8 cellular contexts compared by ENCODE assay signal in genomic region chr2:39120521-39120770, GRCh38. TPM values are rescaled to one million over a fixed set of nuclear protein-coding genes. Genes with fewer than 3 reads are reported as not detected.
A peak's percentile ranks its signal among the peaks of the same experiment; 100 is the strongest.
DNase-seq lines count a peak whose midpoint lies in the region; ATAC-seq and TF ChIP-seq lines count a peak whose summit lies in the region.

No MANE protein-coding gene starts in this region.

- H2AFZ ChIP-seq in Karpas-422 (ENCODE audit: low read length) (no peak overlapping the region), fibroblast of lung (ENCODE audit: low read length) (no peak overlapping the region)

- H3K27me3 ChIP-seq in cardiac muscle cell (no peaks in the 10 kb centered on the region), Karpas-422 (ENCODE audit: low read length) (no peaks in the 10 kb centered on the region), fibroblast of lung (ENCODE audit: control insufficient read depth, insufficient read depth, low read length) (no peaks in the 10 kb centered on the region)

- H3K4me3 ChIP-seq in cardiac muscle cell (peak overlapping the region; percentile 98), Karpas-422 (ENCODE audit: low read length) (peak overlapping the region; percentile 93; the same call in 1 of the 2 replicates), fibroblast of lung (replicated peaks in 1 of 4; ENCODE audit: control extremely low read depth in 1 of 4, insufficient read depth in 1 of 4, low read depth in 3 of 4, low read length in 4 of 4) (peak overlapping the region in 2 of 4 experiments; percentile 73 to 82)

- H3K36me3 ChIP-seq in cardiac muscle cell (no peaks in the 10 kb centered on the region), Karpas-422 (ENCODE audit: insufficient read depth, low read length) (peaks cover 27% of the 10 kb centered on the region), fibroblast of lung (ENCODE audit: control insufficient read depth, insufficient read depth, low read length) (no peaks in the 10 kb centered on the region)

- TF ChIP-seq CTCF in cardiac muscle cell (IDR thresholded peaks at IDR 0.05; ENCODE audit: low read depth, low read length) (no peak), fibroblast of lung (conservative IDR thresholded peaks at IDR 0.05 in 1 of 2, IDR thresholded peaks at IDR 0.05 in 1 of 2; ENCODE audit: low read depth in 1 of 2, low read length in 2 of 2) (no peak)

- DNase-seq in cardiac muscle cell (ENCODE audit: low read depth in 1 of 2, low spot score in 1 of 2) (no peak), cardiac septum (ENCODE audit: low spot score) (no peak), Karpas-422 (no peak), fibroblast of lung (ENCODE audit: low read depth in 2 of 2) (no peak), activated gamma-delta T cell (lab: John Stamatoyannopoulos, UW) (no peak), EL (no peak), NCI-H2227 treated with DMSO at 0.1 percent for 48 hours (lab: John Stamatoyannopoulos, UW) (no peak)
- no peak for DNase-seq in stimulated activated naive CD8-positive, alpha-beta T cell treated with anti-CD3 and anti-CD28 coated beads, Interleukin-15, Interleukin-2, amounts not matched to agents 100 U/mL and 50 U/mL, for 24 hours

- H3K9ac ChIP-seq in Karpas-422 (ENCODE audit: low read length) (peak overlapping the region; percentile 91), fibroblast of lung (ENCODE audit: insufficient read depth, low read length) (peak overlapping the region; percentile 75)

- peaks cover 80% of the 10 kb centered on the region for H3K79me2 ChIP-seq in Karpas-422 (ENCODE audit: low read length)
- H3K79me2 ChIP-seq in fibroblast of lung (ENCODE audit: control insufficient read depth, insufficient read depth, low read length): peaks cover 41% of the 10 kb centered on the region

- peak overlapping the region; percentile 98 for H3K27ac ChIP-seq in cardiac muscle cell
- H3K27ac ChIP-seq in Karpas-422 (ENCODE audit: low read length): peak overlapping the region; percentile 81
- no peak overlapping the region for H3K27ac ChIP-seq in fibroblast of lung (ENCODE audit: insufficient read depth, low read length)

- peak; percentile 17 for ATAC-seq in stimulated activated naive CD8-positive, alpha-beta T cell treated with anti-CD3 and anti-CD28 coated beads, Interleukin-15, Interleukin-2, amounts not matched to agents 100 U/mL and 50 U/mL, for 24 hours

- intact Hi-C loops in cardiac septum (cut with DNase I): loop anchor here (5.0 kb wide), 1 partner anchor 58 kb away; no protein-coding TSS in a partner anchor

- H3K4me1 ChIP-seq in cardiac muscle cell (ENCODE audit: low read depth) (peaks cover 28% of the 10 kb centered on the region), Karpas-422 (ENCODE audit: low read length) (peaks cover 44% of the 10 kb centered on the region), fibroblast of lung (ENCODE audit: control insufficient read depth, extremely low read depth, insufficient read depth, low read length) (peaks cover 2% of the 10 kb centered on the region)

- H3K9me2 ChIP-seq in Karpas-422 (replicated peaks; ENCODE audit: insufficient read depth, low read length): no peaks in the 10 kb centered on the region

- H3K4me2 ChIP-seq in Karpas-422 (ENCODE audit: low read depth, low read length, poor library complexity, severe bottlenecking) (no peak overlapping the region), fibroblast of lung (ENCODE audit: extremely low read depth, insufficient read depth, low read length) (no peak overlapping the region)

- H3K9me3 ChIP-seq in cardiac muscle cell (ENCODE audit: low read depth): no peaks in the 10 kb centered on the region
- H3K9me3 ChIP-seq in Karpas-422 (ENCODE audit: low read length): no peaks in the 10 kb centered on the region
- H3K9me3 ChIP-seq in fibroblast of lung (ENCODE audit: control insufficient read depth, insufficient read depth, low read depth, low read length): no peaks in the 10 kb centered on the region

- H4K20me1 ChIP-seq in Karpas-422 (ENCODE audit: insufficient read depth, low read depth, low read length): no peaks in the 10 kb centered on the region; the same call in 1 of the 2 replicates
- H4K20me1 ChIP-seq in fibroblast of lung (ENCODE audit: control insufficient read depth, extremely low read depth, insufficient read depth, low read length): no peaks in the 10 kb centered on the region

RNA-seq across cellular contexts. Expression of gene SOS1, which starts 0.4 kb away (rescaled TPM):
- total RNA-seq in cardiac muscle cell: 18.7 and 31.6 TPM in 2 replicates
- polyA plus RNA-seq in cardiac muscle cell: 15.3 and 18.4 TPM in 2 replicates
- total RNA-seq in cardiac septum: 27.3 TPM
- total RNA-seq in Karpas-422 (2014; rRNA removed; shearing (Covaris generic); ENCODE audit: low replicate concordance): 34.6 and 91.7 TPM in 2 replicates
- 15.9 and 27.6 TPM in 2 replicates for total RNA-seq in fibroblast of lung
- polyA plus RNA-seq in fibroblast of lung: 20.2 and 24.9 TPM in 2 replicates
- polyA plus RNA-seq in fibroblast of lung (2012): 10.9 and 14.4 TPM in 2 replicates
- 13.5 and 19.0 TPM in 2 replicates for polyA minus RNA-seq in fibroblast of lung (ENCODE audit: low replicate concordance)
